ENCODE assay signal across 23 cellular contexts in genomic region chr3:95333826-95334225, GRCh38.
A peak's percentile ranks its signal among the peaks of the same experiment; 100 is the strongest.
DNase-seq lines count a peak whose midpoint lies in the region; TF ChIP-seq lines count a peak whose summit lies in the region.
"Had no signal": no experiment of that assay in that cellular context is flagged by ENCODE, and none has a peak within 500 bp of the region (broad histone marks: within the 10 kb centered on the region; RNA-seq: fewer than 3 reads in every experiment).

No MANE protein-coding gene starts in this region.

- H3K4me3 ChIP-seq in fibroblast of mammary gland (ENCODE audit: control insufficient read depth, low read depth, low read length), result no peak overlapping the region
- H3K4me3 ChIP-seq: right atrium auricular region, spleen had no signal

- DNase-seq in HT1080 (ENCODE audit: low read depth), result peak; percentile 24
- peak; percentile 6 for DNase-seq in NAMALWA (ENCODE audit: low spot score)
- DNase-seq in SKM-1 treated with dmso at 0.1 percent for 144 hours (lab: John Stamatoyannopoulos, UW; ENCODE audit: unreplicated experiment), result peak; percentile 52
- peak; percentile 5 for DNase-seq in fibroblast of mammary gland (ENCODE audit: low read depth)
- DNase-seq in GM03348 (ENCODE audit: low spot score), result no peak
- no peak for DNase-seq in AG08396 (ENCODE audit: low spot score)
- DNase-seq in COLO668 (lab: John Stamatoyannopoulos, UW; ENCODE audit: unreplicated experiment), result no peak
- DNase-seq in cardiac septum (ENCODE audit: low spot score), result no peak
- DNase-seq: activated CD8-positive, alpha-beta memory T cell treated with anti-CD3 and anti-CD28 coated beads, Interleukin-2, amount 50 U/mL, for 48 hours; activated naive CD8-positive, alpha-beta T cell treated with anti-CD3 and anti-CD28 coated beads, Interleukin-2, amount 50 U/mL, for 24 hours; CD4-positive, alpha-beta T cell; cortex of kidney; endodermal cell; GF-D8; left cardiac atrium; naive B cell; NCI-H524 treated with DMSO at 0.1 percent for 48 hours; occipital lobe; SIG-M5; spleen; stimulated activated CD4-positive, alpha-beta T cell treated with anti-CD3 and anti-CD28 coated beads, Interleukin-4, amount 100 ng/mL, for 4 hours; stimulated activated naive CD8-positive, alpha-beta T cell treated with anti-CD3 and anti-CD28 coated beads, Interleukin-15, Interleukin-2, amounts not matched to agents 100 U/mL and 50 U/mL, for 24 hours had no signal

- no peak for TF ChIP-seq CTCF in fibroblast of mammary gland (conservative IDR thresholded peaks at IDR 0.05; ENCODE audit: control insufficient read depth, insufficient read depth, low read depth, low read length)

- intact Hi-C loops in cardiac septum (cut with DNase I), result no loop called here

Comparison
In these comparisons a context has a peak if more than half of its experiments do, and no peak if none do; other contexts are left out.
1. DNase-seq: peak in HT1080 (single experiment), NAMALWA (single experiment), SKM-1 treated with dmso at 0.1 percent for 144 hours (single experiment) and fibroblast of mammary gland (single experiment); none in GM03348 (single experiment), AG08396 (single experiment), COLO668 (single experiment) and cardiac septum (single experiment).